In the genomic region with DNA sequence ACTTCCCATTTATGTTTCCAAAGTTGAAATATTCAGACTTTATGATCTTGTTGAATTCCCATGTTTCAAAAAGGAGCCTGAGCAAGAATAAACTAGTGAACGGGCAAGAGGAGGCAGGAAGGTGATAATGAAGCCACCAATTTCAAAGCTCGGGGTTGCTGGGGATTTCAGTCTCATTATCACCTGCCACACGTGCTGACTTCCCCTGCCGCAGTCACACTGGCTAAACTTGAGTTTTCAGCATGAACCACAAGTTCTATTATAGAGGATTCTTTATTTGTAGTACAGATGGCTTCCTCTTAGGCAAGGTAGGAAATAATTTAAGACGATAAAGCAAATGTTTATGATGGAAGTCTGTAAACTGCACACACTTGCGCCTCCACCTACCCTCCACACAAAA, we compare ENCODE assay signal across 22 cellular contexts. TPM values are rescaled to one million over a fixed set of nuclear protein-coding genes. Genes with fewer than 3 reads are reported as not detected.
DNase-seq lines count a peak whose midpoint lies in the region; ATAC-seq and TF ChIP-seq lines count a peak whose summit lies in the region.
"Had no signal": no experiment of that assay in that cellular context is flagged by ENCODE, and none has a peak within 500 bp of the region (broad histone marks: within the 10 kb centered on the region; RNA-seq: fewer than 3 reads in every experiment).

No MANE protein-coding gene starts in this region.

- no peak overlapping the region for H3K4me3 ChIP-seq in CD8-positive, alpha-beta T cell (ENCODE audit: low read depth, low read length)
- peak overlapping the region; percentile 45 for H3K4me3 ChIP-seq in effector memory CD4-positive, alpha-beta T cell (ENCODE audit: insufficient read depth, low read depth, low read length, poor library complexity, severe bottlenecking)
- H3K4me3 ChIP-seq in osteoblast (ENCODE audit: insufficient read depth, low read length) = no peak overlapping the region
- H3K4me3 ChIP-seq: right atrium auricular region, SK-N-MC had no signal

- no peaks in the 10 kb centered on the region for H3K27me3 ChIP-seq in CD8-positive, alpha-beta T cell (ENCODE audit: insufficient read depth, low read length)
- no peaks in the 10 kb centered on the region for H3K27me3 ChIP-seq in effector memory CD4-positive, alpha-beta T cell (replicated peaks; ENCODE audit: control insufficient read depth, insufficient read depth, low read length, poor library complexity, severe bottlenecking)
- no peaks in the 10 kb centered on the region for H3K27me3 ChIP-seq in osteoblast (ENCODE audit: insufficient read depth, low read length)
- H3K27me3 ChIP-seq: BE2C, right atrium auricular region had no signal

- no peak overlapping the region for H2AFZ ChIP-seq in osteoblast (ENCODE audit: low read length)

- H3K4me3 Mint-ChIP-seq in activated CD4-positive, alpha-beta T cell treated with anti-CD3 and anti-CD28 coated beads, Interleukin-2, amount 10 ng/mL, durations not matched to agents 24 days and 14 days = peak overlapping the region; percentile 79
- peak overlapping the region; percentile 74 for H3K4me3 Mint-ChIP-seq in CD8-positive, alpha-beta T cell
- peak overlapping the region; percentile 65 for H3K4me3 Mint-ChIP-seq in activated CD8-positive, alpha-beta T cell treated with anti-CD3 and anti-CD28 coated beads for 36 hours
- H3K4me3 Mint-ChIP-seq: stimulated activated memory B cell treated with anti-CD40 and anti-IgM and Interleukin-4, amounts not matched to agents 10 μg/mL and 1 μg/mL and 100 μg/mL, for 72 hours had no signal

- peak overlapping the region; percentile 83 for H3K27ac Mint-ChIP-seq in activated CD4-positive, alpha-beta T cell treated with anti-CD3 and anti-CD28 coated beads, Interleukin-2, amount 10 ng/mL, durations not matched to agents 24 days and 14 days
- H3K27ac Mint-ChIP-seq in CD8-positive, alpha-beta T cell = peak overlapping the region; percentile 91
- H3K27ac Mint-ChIP-seq in activated CD8-positive, alpha-beta T cell treated with anti-CD3 and anti-CD28 coated beads for 36 hours = peak overlapping the region; percentile 92
- H3K27ac Mint-ChIP-seq: stimulated activated memory B cell treated with anti-CD40 and anti-IgM and Interleukin-4, amounts not matched to agents 10 μg/mL and 1 μg/mL and 100 μg/mL, for 72 hours had no signal

- no peaks in the 10 kb centered on the region for H3K79me2 ChIP-seq in osteoblast (ENCODE audit: insufficient read depth, low read length)

- H3K4me2 ChIP-seq in osteoblast (ENCODE audit: insufficient read depth, low read length) = no peak overlapping the region

- intact Hi-C loops in activated CD4-positive, alpha-beta T cell treated with anti-CD3 and anti-CD28 coated beads, Interleukin-2, amount 10 ng/mL, durations not matched to agents 24 days and 14 days (cut with micrococcal nuclease) = loop anchor here (2.0 kb wide), 1 partner anchor 17 kb away; the partner anchor contains the start of gene DIABLO
- intact Hi-C loops in CD8-positive, alpha-beta T cell (cut with DNase I, micrococcal nuclease) = loop anchor here (2.0 kb wide), 2 partner anchors 17 to 23 kb away; partner anchors contain the start of genes DIABLO (in 2 of the 2) and VPS33A (in 1 of the 2)
- intact Hi-C loops in activated CD8-positive, alpha-beta T cell treated with anti-CD3 and anti-CD28 coated beads for 36 hours (cut with micrococcal nuclease) = no loop called here
- intact Hi-C loops in left colon (cut with DNase I, micrococcal nuclease) = no loop called here

- H3K36me3 ChIP-seq in CD8-positive, alpha-beta T cell (ENCODE audit: insufficient read depth, low read length) = no peaks in the 10 kb centered on the region
- peaks cover 27% of the 10 kb centered on the region for H3K36me3 ChIP-seq in effector memory CD4-positive, alpha-beta T cell (ENCODE audit: control insufficient read depth, insufficient read depth, low read length)
- H3K36me3 ChIP-seq in osteoblast (ENCODE audit: insufficient read depth, low read length) = peaks cover 9% of the 10 kb centered on the region

- H3K4me1 Mint-ChIP-seq in activated CD4-positive, alpha-beta T cell treated with anti-CD3 and anti-CD28 coated beads, Interleukin-2, amount 10 ng/mL, durations not matched to agents 24 days and 14 days = peaks cover 18% of the 10 kb centered on the region
- peaks cover 26% of the 10 kb centered on the region for H3K4me1 Mint-ChIP-seq in CD8-positive, alpha-beta T cell (ENCODE audit: low read depth)
- peaks cover 19% of the 10 kb centered on the region for H3K4me1 Mint-ChIP-seq in activated CD8-positive, alpha-beta T cell treated with anti-CD3 and anti-CD28 coated beads for 36 hours (ENCODE audit: low read depth)
- H3K4me1 Mint-ChIP-seq: stimulated activated memory B cell treated with anti-CD40 and anti-IgM and Interleukin-4, amounts not matched to agents 10 μg/mL and 1 μg/mL and 100 μg/mL, for 72 hours had no signal

- peaks cover 19% of the 10 kb centered on the region for H3K4me1 ChIP-seq in CD8-positive, alpha-beta T cell (ENCODE audit: insufficient read depth, low read length)
- peaks cover 20% of the 10 kb centered on the region for H3K4me1 ChIP-seq in effector memory CD4-positive, alpha-beta T cell (ENCODE audit: control insufficient read depth, insufficient read depth, low read length, poor library complexity, severe bottlenecking)
- H3K4me1 ChIP-seq in osteoblast (ENCODE audit: insufficient read depth, low read length) = no peaks in the 10 kb centered on the region
- H3K4me1 ChIP-seq: right atrium auricular region had no signal

- POLR2A ChIA-PET in CD8-positive, alpha-beta T cell (lab: Charles Lee) = interaction anchor here (0.6 to 2.4 kb wide), 6 partner anchors 8 to 1338 kb away, joined by 3 to 42 read pairs (median 6); partner anchors contain the start of genes DIABLO, VPS33A and ZCCHC8
- POLR2A ChIA-PET in activated CD8-positive, alpha-beta T cell treated with anti-CD3 and anti-CD28 coated beads for 36 hours (lab: Charles Lee) = interaction anchor here (0.7 to 1.7 kb wide), 4 partner anchors 17 to 257 kb away, joined by 3 to 7 read pairs (median 4); no protein-coding TSS in a partner anchor

- no peak for TF ChIP-seq CTCF in CD8-positive, alpha-beta T cell (IDR thresholded peaks at IDR 0.05)
- no peak for TF ChIP-seq CTCF in activated CD8-positive, alpha-beta T cell treated with anti-CD3 and anti-CD28 coated beads for 36 hours (IDR thresholded peaks at IDR 0.05)
- TF ChIP-seq CTCF in osteoblast (IDR thresholded peaks at IDR 0.05; ENCODE audit: extremely low read depth, low read depth, low read length) = no peak

- H3K9me3 ChIP-seq in CD8-positive, alpha-beta T cell (ENCODE audit: low read length) = no peaks in the 10 kb centered on the region
- no peaks in the 10 kb centered on the region for H3K9me3 ChIP-seq in effector memory CD4-positive, alpha-beta T cell (ENCODE audit: control insufficient read depth, low read length)
- no peaks in the 10 kb centered on the region for H3K9me3 ChIP-seq in osteoblast (ENCODE audit: low read depth, low read length)
- H3K9me3 ChIP-seq: BE2C, right atrium auricular region had no signal

- peaks cover 15% of the 10 kb centered on the region for H3K36me3 Mint-ChIP-seq in activated CD4-positive, alpha-beta T cell treated with anti-CD3 and anti-CD28 coated beads, Interleukin-2, amount 10 ng/mL, durations not matched to agents 24 days and 14 days (ENCODE audit: low read depth)
- H3K36me3 Mint-ChIP-seq in CD8-positive, alpha-beta T cell = peaks cover 64% of the 10 kb centered on the region
- peaks cover 10% of the 10 kb centered on the region for H3K36me3 Mint-ChIP-seq in activated CD8-positive, alpha-beta T cell treated with anti-CD3 and anti-CD28 coated beads for 36 hours (ENCODE audit: low read depth)

- H4K20me1 ChIP-seq in osteoblast (ENCODE audit: insufficient read depth, low read length) = no peaks in the 10 kb centered on the region

- peak; percentile 64 for DNase-seq in activated CD4-positive, alpha-beta T cell treated with anti-CD3 and anti-CD28 coated beads, Interleukin-2, amount 10 ng/mL, durations not matched to agents 24 days and 14 days
- DNase-seq in activated CD4-positive, alpha-beta T cell treated with anti-CD3 and anti-CD28 coated beads for 4 hours = no peak
- DNase-seq in CD8-positive, alpha-beta T cell = peak in 3 of 7 experiments; percentile 10 to 51 (median 17)
- no peak for DNase-seq in activated CD8-positive, alpha-beta T cell treated with anti-CD3 and anti-CD28 coated beads for 36 hours
- no peak for DNase-seq in effector memory CD4-positive, alpha-beta T cell
- DNase-seq in osteoblast (ENCODE audit: insufficient read length, low spot score, missing footprints) (no peak), left colon (no peak)
- DNase-seq: activated CD4-positive, alpha-beta T cell treated with anti-CD3 and anti-CD28 coated beads for 48 hours; BE2C; GOT3; Kasumi-1; NCI-H1105 treated with DMSO at 0.1 percent for 48 hours; NCI-H510A; NK-92 treated with Interleukin-12 subunit alpha and Interleukin-12 subunit beta, amount 100 ng/mL, for 24 hours; occipital lobe; stimulated activated CD4-positive, alpha-beta T cell treated with anti-CD3 and anti-CD28 coated beads, Interleukin-15, amount 100 ng/mL, for 24 hours; trophoblast cell had no signal

- H3K9me3 Mint-ChIP-seq in activated CD4-positive, alpha-beta T cell treated with anti-CD3 and anti-CD28 coated beads, Interleukin-2, amount 10 ng/mL, durations not matched to agents 24 days and 14 days = no peaks in the 10 kb centered on the region
- no peaks in the 10 kb centered on the region for H3K9me3 Mint-ChIP-seq in CD8-positive, alpha-beta T cell
- no peaks in the 10 kb centered on the region for H3K9me3 Mint-ChIP-seq in activated CD8-positive, alpha-beta T cell treated with anti-CD3 and anti-CD28 coated beads for 36 hours
- H3K9me3 Mint-ChIP-seq: stimulated activated memory B cell treated with anti-CD40 and anti-IgM and Interleukin-4, amounts not matched to agents 10 μg/mL and 1 μg/mL and 100 μg/mL, for 72 hours had no signal

- peak overlapping the region; percentile 34 for H3K27ac ChIP-seq in CD8-positive, alpha-beta T cell (ENCODE audit: low read depth, low read length)
- peak overlapping the region; percentile 64 for H3K27ac ChIP-seq in effector memory CD4-positive, alpha-beta T cell (ENCODE audit: insufficient read depth, low read length, poor library complexity, severe bottlenecking)
- H3K27ac ChIP-seq in osteoblast (ENCODE audit: low read depth, low read length) = no peak overlapping the region
- H3K27ac ChIP-seq: right atrium auricular region, SK-N-MC had no signal

- H3K27me3 Mint-ChIP-seq in activated CD4-positive, alpha-beta T cell treated with anti-CD3 and anti-CD28 coated beads, Interleukin-2, amount 10 ng/mL, durations not matched to agents 24 days and 14 days = no peaks in the 10 kb centered on the region
- H3K27me3 Mint-ChIP-seq in CD8-positive, alpha-beta T cell (ENCODE audit: low read depth) = no peaks in the 10 kb centered on the region
- no peaks in the 10 kb centered on the region for H3K27me3 Mint-ChIP-seq in activated CD8-positive, alpha-beta T cell treated with anti-CD3 and anti-CD28 coated beads for 36 hours
- H3K27me3 Mint-ChIP-seq: stimulated activated memory B cell treated with anti-CD40 and anti-IgM and Interleukin-4, amounts not matched to agents 10 μg/mL and 1 μg/mL and 100 μg/mL, for 72 hours had no signal

- ATAC-seq in CD8-positive, alpha-beta T cell = peak; percentile 39
- peak; percentile 28 for ATAC-seq in activated CD8-positive, alpha-beta T cell treated with anti-CD3 and anti-CD28 coated beads for 36 hours
- no peak for ATAC-seq in left colon
- no peak for ATAC-seq in HG02938 (IDR thresholded peaks at IDR 0.05; ENCODE audit: unreplicated experiment)
- ATAC-seq: stimulated activated memory B cell treated with anti-CD40 and anti-IgM and Interleukin-4, amounts not matched to agents 10 μg/mL and 1 μg/mL and 100 μg/mL, for 72 hours had no signal

- CTCF ChIA-PET in CD8-positive, alpha-beta T cell (lab: Charles Lee) = interaction anchor here (3.7 kb wide), 1 partner anchor 17 kb away, joined by 16 read pairs; the partner anchor contains the start of gene DIABLO
- CTCF ChIA-PET in activated CD8-positive, alpha-beta T cell treated with anti-CD3 and anti-CD28 coated beads for 36 hours (lab: Charles Lee) = interaction anchor here (1.0 to 1.9 kb wide), 4 partner anchors 13 to 93 kb away, joined by 3 to 7 read pairs (median 4); no protein-coding TSS in a partner anchor

RNA-seq across cellular contexts. Expression of gene DIABLO, which starts 18.1 kb away (rescaled TPM):
- 59.4 and 61.0 TPM in 2 replicates for total RNA-seq in activated CD4-positive, alpha-beta T cell treated with anti-CD3 and anti-CD28 coated beads, Interleukin-2, amount 10 ng/mL, durations not matched to agents 24 days and 14 days
- 100 to 1,000 TPM; 104 to 112 TPM for total RNA-seq in CD8-positive, alpha-beta T cell
- total RNA-seq in activated CD8-positive, alpha-beta T cell treated with anti-CD3 and anti-CD28 coated beads for 36 hours = 10 to 100 TPM; 50.5 to 55.2 TPM
- total RNA-seq in osteoblast (53.6 and 64.4 TPM in 2 replicates), left colon (10 to 100 TPM; 44.1 to 45.4 TPM)

RNA-seq across cellular contexts. Expression of gene VPS33A, which starts 22.3 kb away (rescaled TPM):
- total RNA-seq in activated CD4-positive, alpha-beta T cell treated with anti-CD3 and anti-CD28 coated beads, Interleukin-2, amount 10 ng/mL, durations not matched to agents 24 days and 14 days = 25.9 and 28.4 TPM in 2 replicates
- 10 to 100 TPM; 11.6 to 13.1 TPM for total RNA-seq in CD8-positive, alpha-beta T cell
- 10 to 100 TPM; 19.7 to 21.4 TPM for total RNA-seq in activated CD8-positive, alpha-beta T cell treated with anti-CD3 and anti-CD28 coated beads for 36 hours
- total RNA-seq in osteoblast = 18.5 and 20.0 TPM in 2 replicates
- total RNA-seq in left colon = 10 to 100 TPM; 20.5 to 21.4 TPM

RNA-seq across cellular contexts. Expression of gene B3GNT4, which starts 40.5 kb away (rescaled TPM):
- total RNA-seq in activated CD4-positive, alpha-beta T cell treated with anti-CD3 and anti-CD28 coated beads, Interleukin-2, amount 10 ng/mL, durations not matched to agents 24 days and 14 days = 0.64 and 1.0 TPM in 2 replicates
- total RNA-seq in CD8-positive, alpha-beta T cell = not detected
- total RNA-seq in activated CD8-positive, alpha-beta T cell treated with anti-CD3 and anti-CD28 coated beads for 36 hours = 1 to 10 TPM; 3.6 to 5.1 TPM
- total RNA-seq in osteoblast (not detected in 2 replicates), left colon (under 1 TPM; 0.43 to 0.98 TPM)
- total RNA-seq: liver, right atrium auricular region had no signal

Comparison
In these comparisons a context has a peak if more than half of its experiments do, and no peak if none do; other contexts are left out.
1. ATAC-seq: peak in CD8-positive, alpha-beta T cell (single experiment) and activated CD8-positive, alpha-beta T cell treated with anti-CD3 and anti-CD28 coated beads for 36 hours (single experiment); none in left colon (single experiment) and HG02938 (single experiment).
2. intact Hi-C loops: an anchor here in activated CD4-positive, alpha-beta T cell treated with anti-CD3 and anti-CD28 coated beads, Interleukin-2, amount 10 ng/mL, durations not matched to agents 24 days and 14 days (2.0 kb wide) and CD8-positive, alpha-beta T cell (2.0 kb wide); none called in activated CD8-positive, alpha-beta T cell treated with anti-CD3 and anti-CD28 coated beads for 36 hours and left colon.
3. Peak in every context shown above with its lines, with median percentiles within 50 percentile points of each other: H3K27ac Mint-ChIP-seq and H3K4me3 Mint-ChIP-seq.